15 cellular contexts compared by ENCODE assay signal in genomic region chr17:19703106-19703775, GRCh38. TPM values are rescaled to one million over a fixed set of nuclear protein-coding genes. Genes with fewer than 3 reads are reported as not detected.
DNase-seq lines count a peak whose midpoint lies in the region; ATAC-seq and TF ChIP-seq lines count a peak whose summit lies in the region.
"Had no signal": no experiment of that assay in that cellular context is flagged by ENCODE, and none has a peak within 500 bp of the region (broad histone marks: within the 10 kb centered on the region; RNA-seq: fewer than 3 reads in every experiment).

No MANE protein-coding gene starts in this region.

- no TSS peak for BruUV-seq in MCF 10A (replicated peaks; lab: Mats Ljungman, UMichigan)

- H3K4me3 ChIP-seq in HEK293 (ENCODE audit: low read depth, low read length) (no peak overlapping the region), gastrocnemius medialis (no peak overlapping the region), body of pancreas (no peak overlapping the region)

- 80% methylated on average over 5 to 10 of the region's 10 CpGs for WGBS in body of pancreas, 2 donors

- H3K36me3 ChIP-seq in HEK293 (ENCODE audit: control insufficient read depth in 2 of 2, insufficient read depth in 1 of 2, low read length in 2 of 2) (no peaks in the 10 kb centered on the region), gastrocnemius medialis (no peaks in the 10 kb centered on the region), body of pancreas (replicated peaks in 1 of 2; ENCODE audit: insufficient read depth in 1 of 2, low read depth in 2 of 2) (no peaks in the 10 kb centered on the region)

- no peak for TF ChIP-seq CTCF in HEK293 (tag by site-specific recombination; IDR thresholded peaks at IDR 0.05)
- no peak for TF ChIP-seq CTCF in WTC11 (IDR thresholded peaks at IDR 0.05)
- no peak for TF ChIP-seq CTCF in gastrocnemius medialis (IDR thresholded peaks at IDR 0.05 in 4 of 5, conservative IDR thresholded peaks at IDR 0.05 in 1 of 5)
- TF ChIP-seq CTCF in MCF 10A (IDR thresholded peaks at IDR 0.05; ENCODE audit: unreplicated experiment) = no peak
- no peak for TF ChIP-seq CTCF in body of pancreas (IDR thresholded peaks at IDR 0.05)

- H3K4me1 Mint-ChIP-seq in WTC11 (peaks cover 26% of the 10 kb centered on the region), MCF 10A (ENCODE audit: insufficient read depth, unreplicated experiment) (peaks cover 10% of the 10 kb centered on the region)

- TF ChIP-seq POLR2A in gastrocnemius medialis (IDR thresholded peaks at IDR 0.05) (no peak), body of pancreas (IDR thresholded peaks at IDR 0.05) (no peak)

- no peaks in the 10 kb centered on the region for H3K27me3 ChIP-seq in gastrocnemius medialis
- no peaks in the 10 kb centered on the region for H3K27me3 ChIP-seq in body of pancreas

- H3K27me3 Mint-ChIP-seq in WTC11 (ENCODE audit: low read depth) (no peaks in the 10 kb centered on the region; the same call in 1 of the 2 replicates), MCF 10A (ENCODE audit: insufficient read depth, unreplicated experiment) (no peaks in the 10 kb centered on the region)
- H3K27me3 Mint-ChIP-seq: activated CD8-positive, alpha-beta T cell treated with anti-CD3 and anti-CD28 coated beads for 36 hours had no signal

- ATAC-seq in WTC11 (no peak), gastrocnemius medialis (no peak), body of pancreas (no peak)
- ATAC-seq: activated CD8-positive, alpha-beta T cell treated with anti-CD3 and anti-CD28 coated beads for 36 hours; CD8-positive, alpha-beta T cell; esophagus mucosa had no signal

- H3K27ac Mint-ChIP-seq in WTC11 = peak overlapping the region; percentile 70
- no peak overlapping the region for H3K27ac Mint-ChIP-seq in MCF 10A (ENCODE audit: low read depth, unreplicated experiment)
- H3K27ac Mint-ChIP-seq: activated CD8-positive, alpha-beta T cell treated with anti-CD3 and anti-CD28 coated beads for 36 hours; CD8-positive, alpha-beta T cell; T-helper 2 cell treated with Interferon-gamma antibody and Interleukin-4, amounts not matched to agents 5 μg/mL and 100 μg/mL, for 36 hours had no signal

- H3K4me1 ChIP-seq in HEK293 (ENCODE audit: control insufficient read depth, insufficient read depth, low read length) (no peaks in the 10 kb centered on the region), gastrocnemius medialis (no peaks in the 10 kb centered on the region), body of pancreas (peaks cover 11% of the 10 kb centered on the region)

- POLR2A ChIA-PET in HEK293 (lab: Yijun Ruan, JAX) = interaction anchor here (1.2 kb wide), 1 partner anchor 55 kb away, joined by 4 read pairs; the partner anchor contains the start of gene ALDH3A2
- POLR2A ChIA-PET in WTC11 (lab: Charles Lee) = no interaction called here
- POLR2A ChIA-PET in MCF 10A (lab: Yijun Ruan, JAX) = interaction anchor here (1.1 to 1.8 kb wide), 3 partner anchors 51 to 54 kb away, joined by 4 read pairs; partner anchors contain the start of gene ALDH3A2

- H3K9me3 ChIP-seq in HEK293 (ENCODE audit: control insufficient read depth, insufficient read depth, low read depth, low read length) (no peaks in the 10 kb centered on the region), gastrocnemius medialis (no peaks in the 10 kb centered on the region), body of pancreas (no peaks in the 10 kb centered on the region)

- no peak overlapping the region for H3K27ac ChIP-seq in HEK293 (ENCODE audit: extremely low read depth, low read depth, low read length)
- H3K27ac ChIP-seq in gastrocnemius medialis = peak overlapping the region in 3 of 4 donors; percentile 1 to 47 (median 40)
- H3K27ac ChIP-seq in body of pancreas = peak overlapping the region in 1 of 4 donors; percentile 55

- DNase-seq in WTC11 (ENCODE audit: low spot score) (no peak), iPS-NIHi7 (ENCODE audit: extremely low spot score) (peak; percentile 15), gastrocnemius medialis (no peak), MCF 10A (ENCODE audit: unreplicated experiment) (no peak), iPS-NIHi11 (ENCODE audit: low spot score) (no peak), body of pancreas (no peak)
- DNase-seq in NK-92 treated with Interleukin-12 subunit alpha and Interleukin-12 subunit beta, amount 100 ng/mL, for 24 hours (lab: John Stamatoyannopoulos, UW) = no peak
- DNase-seq: activated CD8-positive, alpha-beta T cell treated with anti-CD3 and anti-CD28 coated beads for 36 hours; activated gamma-delta T cell treated with Interleukin-2 at 50 U/mL for 16 hours; CD8-positive, alpha-beta T cell had no signal

- in situ Hi-C loops in gastrocnemius medialis (cut with MboI; ENCODE audit: low sequenced_read_pairs in 4 of 4) = no loop called here

- H3K36me3 Mint-ChIP-seq in WTC11 (no peaks in the 10 kb centered on the region), MCF 10A (ENCODE audit: insufficient read depth, unreplicated experiment) (peaks cover 4% of the 10 kb centered on the region)
- H3K36me3 Mint-ChIP-seq: CD8-positive, alpha-beta T cell had no signal

- H3K9me3 Mint-ChIP-seq in WTC11 (no peaks in the 10 kb centered on the region), MCF 10A (ENCODE audit: unreplicated experiment) (no peaks in the 10 kb centered on the region)
- H3K9me3 Mint-ChIP-seq: activated CD8-positive, alpha-beta T cell treated with anti-CD3 and anti-CD28 coated beads for 36 hours; CD8-positive, alpha-beta T cell; T-helper 2 cell treated with Interferon-gamma antibody and Interleukin-4, amounts not matched to agents 5 μg/mL and 100 μg/mL, for 36 hours had no signal

- intact Hi-C loops in gastrocnemius medialis (cut with DNase I; ENCODE audit: low total_unique reads) = no loop called here
- intact Hi-C loops in MCF 10A (cut with micrococcal nuclease) = no loop called here
- intact Hi-C loops in body of pancreas (cut with DNase I) = no loop called here

- H3K4me3 Mint-ChIP-seq in WTC11 = no peak overlapping the region
- H3K4me3 Mint-ChIP-seq in MCF 10A (ENCODE audit: unreplicated experiment) = no peak overlapping the region
- H3K4me3 Mint-ChIP-seq: activated CD8-positive, alpha-beta T cell treated with anti-CD3 and anti-CD28 coated beads for 36 hours; CD8-positive, alpha-beta T cell; T-helper 2 cell treated with Interferon-gamma antibody and Interleukin-4, amounts not matched to agents 5 μg/mL and 100 μg/mL, for 36 hours had no signal

- CTCF ChIA-PET in HEK293 (lab: Yijun Ruan, JAX) (interaction anchor here (1.0 kb wide), 1 partner anchor 63 kb away, joined by 3 read pairs; no protein-coding TSS in a partner anchor), WTC11 (lab: Charles Lee) (interaction anchor here (1.4 to 1.9 kb wide), 3 partner anchors 42 to 341 kb away, joined by 4 to 6 read pairs (median 4); partner anchors contain the start of gene B9D1), MCF 10A (lab: Yijun Ruan, JAX) (interaction anchor here (0.6 kb wide), 1 partner anchor 57 kb away, joined by 3 read pairs; no protein-coding TSS in a partner anchor)

TF ChIP-seq in HEK293, 187 proteins besides CTCF, POLR2A, EP300 and RAD21:
- TF ChIP-seq ZFHX2 (tag by site-specific recombination; conservative IDR thresholded peaks at IDR 0.05) (peak; percentile 26), EGR2 (tag by site-specific recombination; IDR thresholded peaks at IDR 0.05; ENCODE audit: low read depth) (0 out of 2 replicates have a peak, but pooled peaks have one; percentile 7), ZNF37A (tag by site-specific recombination; IDR thresholded peaks at IDR 0.05) (no peak)

TF ChIP-seq in WTC11, 78 proteins besides CTCF, POLR2A, EP300 and RAD21 (continues in another document):
- no peak for TF ChIP-seq USF1 (CRISPR knock-in tag; IDR thresholded peaks at IDR 0.05)
- no peak for TF ChIP-seq ZNF121 (CRISPR knock-in tag; IDR thresholded peaks at IDR 0.05)
- no peak for TF ChIP-seq HMGXB4 (CRISPR knock-in tag; IDR thresholded peaks at IDR 0.05)
- TF ChIP-seq ZNF317 (CRISPR knock-in tag; IDR thresholded peaks at IDR 0.05; ENCODE audit: borderline replicate concordance, low read depth) = no peak
- TF ChIP-seq ZNF671 (CRISPR knock-in tag; IDR thresholded peaks at IDR 0.05) = no peak
- TF ChIP-seq KAT7 (CRISPR knock-in tag; IDR thresholded peaks at IDR 0.05; ENCODE audit: borderline replicate concordance) = no peak

RNA-seq across cellular contexts. Expression of gene SLC47A2, which starts 13.1 kb away (rescaled TPM):
- total RNA-seq in WTC11 (2021) = not detected in 3 replicates
- 1 to 10 TPM in 1 of 4 donors, under 1 TPM in 1, not detected in 2; 0.15 to 1.0 TPM for total RNA-seq in gastrocnemius medialis
- 0.32 and 0.54 TPM in 2 replicates for total RNA-seq in MCF 10A (2022)
- under 1 TPM in 1 of 2 donors, not detected in 1; 0.26 TPM for total RNA-seq in body of pancreas
- total RNA-seq: activated CD8-positive, alpha-beta T cell treated with anti-CD3 and anti-CD28 coated beads for 36 hours; CD8-positive, alpha-beta T cell; skeletal muscle tissue had no signal

RNA-seq across cellular contexts. Expression of gene ALDH3A1, which starts 44.9 kb away (rescaled TPM):
- total RNA-seq in WTC11 (2021) (0.35 to 1.1 TPM (median 0.53 TPM) in 3 replicates), gastrocnemius medialis (under 1 TPM in 2 of 4 donors, not detected in 2; 0.18 to 0.23 TPM), MCF 10A (2022) (4.9 and 13.4 TPM in 2 replicates), body of pancreas (1 to 10 TPM in 1 of 2 donors, under 1 TPM in 1; 0.33 to 1.8 TPM)
- total RNA-seq: CD8-positive, alpha-beta T cell; cerebellum; skeletal muscle tissue had no signal

RNA-seq across cellular contexts. Expression of gene ALDH3A2, which starts 54.7 kb away (rescaled TPM):
- total RNA-seq in WTC11 (2021) (68.5 to 84.3 TPM (median 80.6 TPM) in 3 replicates), gastrocnemius medialis (100 to 1,000 TPM in 2 of 4 donors, 10 to 100 TPM in 2; 87.6 to 117 (median 98.2) TPM), MCF 10A (2022) (40.3 and 50.9 TPM in 2 replicates), body of pancreas (100 to 1,000 TPM; 128 to 131 TPM)
